35 cellular contexts compared by ENCODE assay signal in genomic region chr15:85155360-85155759, GRCh38.
"Had no signal": no experiment of that assay in that cellular context is flagged by ENCODE, and none has a peak within 500 bp of the region (broad histone marks: within the 10 kb centered on the region; RNA-seq: fewer than 3 reads in every experiment).

No MANE protein-coding gene starts in this region.

- H3K27ac ChIP-seq: brain microvascular endothelial cell, coronary artery, epithelial cell of prostate, esophagus squamous epithelium, gastroesophageal sphincter, WERI-Rb-1 had no signal

- H3K4me1 ChIP-seq: esophagus squamous epithelium, gastroesophageal sphincter had no signal

- ATAC-seq: activated CD4-positive, CD25-positive, alpha-beta regulatory T cell treated with anti-CD3 and anti-CD28 coated beads, Interleukin-2, amount 50 U/mL, for 24 hours; activated CD8-positive, alpha-beta T cell treated with anti-CD3 and anti-CD28 coated beads for 36 hours; activated T-cell treated with anti-CD3 and anti-CD28 coated beads, Interleukin-2, amount 50 U/mL, for 4 hours; activated T-helper 17 cell treated with anti-CD3 and anti-CD28 coated beads, Interleukin-2, amount 50 U/mL, for 72 hours; effector memory CD8-positive, alpha-beta T cell; gastroesophageal sphincter; T-helper 17 cell had no signal

- H3K27ac Mint-ChIP-seq: activated B cell treated with CpG ODN at 0.5 μM for 24 hours; activated CD8-positive, alpha-beta T cell treated with anti-CD3 and anti-CD28 coated beads for 36 hours; activated naive CD8-positive, alpha-beta T cell; activated T-helper 17 cell treated with anti-CD3 and anti-CD28 coated beads, Interleukin-2, amount 50 U/mL, for 72 hours; dendritic cell treated with granulocyte-macrophage colony-stimulating factor and Interleukin-4, amounts not matched to agents 40 ng/mL and 50 ng/mL, for 4 days; effector memory CD8-positive, alpha-beta T cell; T-helper 17 cell; T-helper 2 cell treated with Interferon-gamma antibody and Interleukin-4, amounts not matched to agents 5 μg/mL and 100 μg/mL, for 36 hours had no signal

- H3K4me1 Mint-ChIP-seq: activated B cell treated with CpG ODN at 0.5 μM for 24 hours; central memory CD8-positive, alpha-beta T cell had no signal

- H3K4me3 Mint-ChIP-seq: activated B cell treated with CpG ODN at 0.5 μM for 24 hours; activated CD8-positive, alpha-beta T cell treated with anti-CD3 and anti-CD28 coated beads for 36 hours; activated naive CD8-positive, alpha-beta T cell; activated T-cell treated with anti-CD3 and anti-CD28 coated beads, Interleukin-2, amount 50 U/mL, for 4 hours; activated T-helper 17 cell treated with anti-CD3 and anti-CD28 coated beads, Interleukin-2, amount 50 U/mL, for 72 hours; central memory CD8-positive, alpha-beta T cell; dendritic cell treated with granulocyte-macrophage colony-stimulating factor and Interleukin-4, amounts not matched to agents 40 ng/mL and 50 ng/mL, for 4 days; effector memory CD8-positive, alpha-beta T cell; T-helper 17 cell; T-helper 2 cell treated with Interferon-gamma antibody and Interleukin-4, amounts not matched to agents 5 μg/mL and 100 μg/mL, for 36 hours had no signal

- H3K9me3 ChIP-seq: esophagus squamous epithelium, gastroesophageal sphincter had no signal

- FAIRE-seq: astrocyte, bronchial epithelial cell, endothelial cell of umbilical vein had no signal

- H3K27me3 ChIP-seq: brain microvascular endothelial cell, esophagus squamous epithelium, gastroesophageal sphincter had no signal

- H3K4me3 ChIP-seq: coronary artery, esophagus squamous epithelium, gastroesophageal sphincter had no signal

- H3K36me3 ChIP-seq: brain microvascular endothelial cell, esophagus squamous epithelium, gastroesophageal sphincter, WERI-Rb-1 had no signal

- DNase-seq: activated B cell treated with CpG ODN at 0.5 μM for 24 hours; activated CD4-positive, alpha-beta T cell treated with anti-CD3 and anti-CD28 coated beads for 48 hours; activated CD4-positive, alpha-beta T cell treated with anti-CD3 and anti-CD28 coated beads, Interleukin-2, amount 50 U/mL, for 1 hour; activated CD4-positive, alpha-beta T cell treated with anti-CD3 and anti-CD28 coated beads, Interleukin-2, amount 50 U/mL, for 48 hours; activated CD8-positive, alpha-beta memory T cell treated with anti-CD3 and anti-CD28 coated beads for 24 hours; activated CD8-positive, alpha-beta T cell treated with anti-CD3 and anti-CD28 coated beads for 36 hours; activated effector memory CD4-positive, alpha-beta T cell treated with Interleukin-2 at 50 U/mL for 16 hours; activated gamma-delta T cell treated with Interleukin-2 at 50 U/mL for 16 hours; activated naive CD4-positive, alpha-beta T cell treated with anti-CD3 and anti-CD28 coated beads, Interleukin-2, amount 50 U/mL, for 16 hours; activated naive CD4-positive, alpha-beta T cell treated with Interleukin-2 at 50 U/mL for 16 hours; activated T-cell treated with anti-CD3 and anti-CD28 coated beads, Interleukin-2, amount 50 U/mL, for 4 hours; amniotic stem cell; anterior cingulate cortex; brain microvascular endothelial cell; effector CD4-positive, alpha-beta T cell; effector memory CD8-positive, alpha-beta T cell; esophagus squamous epithelium; foreskin melanocyte; head of caudate nucleus; T-helper 1 cell; T-helper 17 cell; T1000; WERI-Rb-1 had no signal
